In genomic region chr6:37713529-37714119, GRCh38 we compare ENCODE assay signal across 16 cellular contexts. TPM values are rescaled to one million over a fixed set of nuclear protein-coding genes. Genes with fewer than 3 reads are reported as not detected.
A peak's percentile ranks its signal among the peaks of the same experiment; 100 is the strongest.
DNase-seq lines count a peak whose midpoint lies in the region; ATAC-seq and TF ChIP-seq lines count a peak whose summit lies in the region.
"Had no signal": no experiment of that assay in that cellular context is flagged by ENCODE, and none has a peak within 500 bp of the region (broad histone marks: within the 10 kb centered on the region; RNA-seq: fewer than 3 reads in every experiment).

No MANE protein-coding gene starts in this region.

- H3K9me3 ChIP-seq in right cardiac atrium (ENCODE audit: control insufficient read depth, low read length) = no peaks in the 10 kb centered on the region
- H3K9me3 ChIP-seq: esophagus muscularis mucosa had no signal

- H3K4me1 ChIP-seq in right cardiac atrium (ENCODE audit: control insufficient read depth, insufficient read depth, low read length) = no peaks in the 10 kb centered on the region

- 67 to 71% methylated on average over 5 of the region's 5 CpGs for WGBS in lower leg skin, 2 donors
- 60% methylated on average over 5 of the region's 5 CpGs for WGBS in right cardiac atrium

- no peak overlapping the region for H3K4me3 ChIP-seq in lower leg skin (ENCODE audit: low read depth, poor library complexity, severe bottlenecking)
- H3K4me3 ChIP-seq in right cardiac atrium (ENCODE audit: low read length) = no peak overlapping the region
- H3K4me3 ChIP-seq: cardiac muscle cell, esophagus muscularis mucosa had no signal

- DNase-seq in Daoy (ENCODE audit: low read depth) (peak; percentile 70), NCI-H82 (lab: John Stamatoyannopoulos, UW) (peak; percentile 99), dedifferentiated amniotic fluid mesenchymal stem cell (ENCODE audit: extremely low spot score) (peak; percentile 42), occipital lobe (lab: John Stamatoyannopoulos, UW) (peak; percentile 43), lower leg skin (ENCODE audit: low spot score in 2 of 2) (no peak), right cardiac atrium (no peak)
- no peak for DNase-seq in activated T-cell treated with anti-CD3 and anti-CD28 coated beads, Interleukin-2, amount 50 U/mL, for 48 hours
- no peak for DNase-seq in effector CD8-positive, alpha-beta T cell (lab: John Stamatoyannopoulos, UW)
- DNase-seq: CD8-positive, alpha-beta memory T cell; naive thymus-derived CD4-positive, alpha-beta T cell; NCI-H345; SHP77 treated with DMSO at 0.1 percent for 48 hours; stimulated activated CD4-positive, alpha-beta T cell treated with anti-CD3 and anti-CD28 coated beads, Interleukin-12 subunit alpha, Interleukin-12 subunit beta, amount 100 ng/mL, for 4 hours had no signal

- ATAC-seq in right cardiac atrium = no peak
- ATAC-seq: activated CD4-positive, CD25-positive, alpha-beta regulatory T cell treated with anti-CD3 and anti-CD28 coated beads, Interleukin-2, amount 50 U/mL, for 24 hours; naive thymus-derived CD4-positive, alpha-beta T cell had no signal

- intact Hi-C loops in lower leg skin (cut with DNase I; ENCODE audit: low total_unique reads) (no loop called here), right cardiac atrium (cut with DNase I) (no loop called here)

- no peaks in the 10 kb centered on the region for H3K27me3 ChIP-seq in right cardiac atrium (ENCODE audit: control insufficient read depth, insufficient read depth)
- H3K27me3 ChIP-seq: cardiac muscle cell, esophagus muscularis mucosa had no signal

- no peak for TF ChIP-seq CTCF in lower leg skin (IDR thresholded peaks at IDR 0.05)

- H3K27ac ChIP-seq in right cardiac atrium (ENCODE audit: low read length) = no peak overlapping the region
- H3K27ac ChIP-seq: cardiac muscle cell, esophagus muscularis mucosa had no signal

- TF ChIP-seq POLR2A in lower leg skin (IDR thresholded peaks at IDR 0.05) = no peak

RNA-seq across cellular contexts. Expression of gene MDGA1, which starts 15.9 kb away (rescaled TPM):
- total RNA-seq in Daoy (2014; rRNA removed; shearing (Covaris generic)) = 10.6 and 13.0 TPM in 2 replicates
- total RNA-seq in occipital lobe (19.8 TPM), lower leg skin (10 to 100 TPM in 2 of 4 donors, 1 to 10 TPM in 2; 2.9 to 62.8 (median 8.1) TPM), right cardiac atrium (1 to 10 TPM; 1.8 to 3.9 (median 2.5) TPM)
- polyA plus RNA-seq in right cardiac atrium = 3.0 TPM

Comparison
In these comparisons a context has a peak if more than half of its experiments do, and no peak if none do; other contexts are left out.
1. DNase-seq: peak in Daoy (single experiment), NCI-H82 (single experiment), dedifferentiated amniotic fluid mesenchymal stem cell (single experiment) and occipital lobe (single experiment); none in activated T-cell treated with anti-CD3 and anti-CD28 coated beads, Interleukin-2, amount 50 U/mL, for 48 hours (0 of 2), lower leg skin (0 of 2), right cardiac atrium (0 of 3) and effector CD8-positive, alpha-beta T cell (single experiment).